In genomic region chr6:81381382-81381916, GRCh38 we compare ENCODE assay signal across 27 cellular contexts.
"Had no signal": no experiment of that assay in that cellular context is flagged by ENCODE, and none has a peak within 500 bp of the region (broad histone marks: within the 10 kb centered on the region; RNA-seq: fewer than 3 reads in every experiment).

No MANE protein-coding gene starts in this region.

- H3K4me3 ChIP-seq: coronary artery, dorsolateral prefrontal cortex, gastrocnemius medialis had no signal

- H3K27ac ChIP-seq: brain microvascular endothelial cell, coronary artery, dorsolateral prefrontal cortex, foreskin keratinocyte, gastrocnemius medialis had no signal

- DNase-seq: activated CD4-positive, alpha-beta T cell treated with anti-CD3 and anti-CD28 coated beads for 1 hour; activated CD4-positive, alpha-beta T cell treated with anti-CD3 and anti-CD28 coated beads for 48 hours; activated CD4-positive, alpha-beta T cell treated with anti-CD3 and anti-CD28 coated beads, Interleukin-2, amount 50 U/mL, for 1 hour; activated CD4-positive, alpha-beta T cell treated with anti-CD3 and anti-CD28 coated beads, Interleukin-2, amount 50 U/mL, for 48 hours; activated CD4-positive, CD25-positive, alpha-beta regulatory T cell; activated CD8-positive, alpha-beta memory T cell treated with anti-CD3 and anti-CD28 coated beads for 24 hours; activated CD8-positive, alpha-beta T cell treated with anti-CD3 and anti-CD28 coated beads for 36 hours; activated effector memory CD4-positive, alpha-beta T cell treated with Interleukin-2 at 50 U/mL for 16 hours; activated gamma-delta T cell treated with Interleukin-2 at 50 U/mL for 16 hours; activated naive CD4-positive, alpha-beta T cell treated with anti-CD3 and anti-CD28 coated beads, Interleukin-2, amount 50 U/mL, for 16 hours; activated naive CD4-positive, alpha-beta T cell treated with Interleukin-2 at 50 U/mL for 16 hours; activated T-cell treated with anti-CD3 and anti-CD28 coated beads, Interleukin-2, amount 50 U/mL, for 4 hours; amniotic stem cell; anterior cingulate cortex; brain microvascular endothelial cell; dorsolateral prefrontal cortex; effector memory CD4-positive, alpha-beta T cell; endodermal cell; foreskin keratinocyte; gastrocnemius medialis; glutamatergic neuron; T-helper 2 cell had no signal

- H3K27me3 ChIP-seq: brain microvascular endothelial cell, dorsolateral prefrontal cortex, foreskin keratinocyte, gastrocnemius medialis had no signal

- H3K36me3 ChIP-seq: brain microvascular endothelial cell, gastrocnemius medialis had no signal

- ATAC-seq: activated CD8-positive, alpha-beta T cell treated with anti-CD3 and anti-CD28 coated beads for 36 hours; activated T-cell treated with anti-CD3 and anti-CD28 coated beads, Interleukin-2, amount 50 U/mL, for 4 hours; activated T-helper 17 cell treated with anti-CD3 and anti-CD28 coated beads, Interleukin-2, amount 50 U/mL, for 72 hours; esophagus mucosa; foreskin keratinocyte; gastrocnemius medialis had no signal

- H3K9me3 ChIP-seq: gastrocnemius medialis had no signal

- FAIRE-seq: astrocyte, bronchial epithelial cell had no signal

- H3K4me1 ChIP-seq: foreskin keratinocyte, gastrocnemius medialis had no signal
